8 cellular contexts compared by ENCODE assay signal in genomic region chr1:92994105-92994712, GRCh38. TPM values are rescaled to one million over a fixed set of nuclear protein-coding genes. Genes with fewer than 3 reads are reported as not detected.
DNase-seq lines count a peak whose midpoint lies in the region; ATAC-seq and TF ChIP-seq lines count a peak whose summit lies in the region.

No MANE protein-coding gene starts in this region.

- ATAC-seq in CD4-positive, CD25-positive, alpha-beta regulatory T cell (ENCODE audit: low read depth in 2 of 2) = peak; percentile 86 to 88
- ATAC-seq in GM19035 (IDR thresholded peaks at IDR 0.05; ENCODE audit: unreplicated experiment) (peak; percentile 78), HG03571 (IDR thresholded peaks at IDR 0.05; ENCODE audit: unreplicated experiment) (peak; percentile 70)
- peak; percentile 91 for ATAC-seq in stimulated activated memory B cell treated with anti-CD40 and anti-IgM and Interleukin-4, amounts not matched to agents 10 μg/mL and 1 μg/mL and 100 μg/mL, for 72 hours

- H3K4me1 Mint-ChIP-seq in CD4-positive, CD25-positive, alpha-beta regulatory T cell = peaks cover 25 to 42% (median 32%) of the 10 kb centered on the region in 4 donors
- peaks cover 10% of the 10 kb centered on the region for H3K4me1 Mint-ChIP-seq in endodermal cell
- peaks cover 43% of the 10 kb centered on the region for H3K4me1 Mint-ChIP-seq in stimulated activated memory B cell treated with anti-CD40 and anti-IgM and Interleukin-4, amounts not matched to agents 10 μg/mL and 1 μg/mL and 100 μg/mL, for 72 hours

- H3K36me3 ChIP-seq in CD4-positive, CD25-positive, alpha-beta regulatory T cell (ENCODE audit: control insufficient read depth, insufficient read depth, low read length) = no peaks in the 10 kb centered on the region
- H3K36me3 ChIP-seq in endodermal cell (ENCODE audit: control insufficient read depth, insufficient read depth, low read length) = no peaks in the 10 kb centered on the region

- no peaks in the 10 kb centered on the region for H3K9me3 ChIP-seq in CD4-positive, CD25-positive, alpha-beta regulatory T cell (ENCODE audit: control insufficient read depth in 2 of 2, low read length in 2 of 2)
- no peaks in the 10 kb centered on the region for H3K9me3 ChIP-seq in endodermal cell (ENCODE audit: control insufficient read depth, low read length)

- H3K9ac ChIP-seq in endodermal cell (ENCODE audit: extremely low read depth, low read length, poor library complexity, severe bottlenecking) = no peak overlapping the region

- DNase-seq in CD4-positive, CD25-positive, alpha-beta regulatory T cell = peak; percentile 71 to 92 (median 84)
- DNase-seq in NCI-H69 (lab: John Stamatoyannopoulos, UW) (peak; percentile 77), endodermal cell (peak; percentile 79), midbrain (lab: John Stamatoyannopoulos, UW) (peak; percentile 90)
- DNase-seq in activated CD4-positive, alpha-beta T cell treated with anti-CD3 and anti-CD28 coated beads, Interleukin-2, amount 50 U/mL, for 1 hour = peak; percentile 61

- peak overlapping the region in 1 of 4 donors; percentile 71 for H3K4me3 Mint-ChIP-seq in CD4-positive, CD25-positive, alpha-beta regulatory T cell
- no peak overlapping the region for H3K4me3 Mint-ChIP-seq in endodermal cell
- no peak overlapping the region for H3K4me3 Mint-ChIP-seq in stimulated activated memory B cell treated with anti-CD40 and anti-IgM and Interleukin-4, amounts not matched to agents 10 μg/mL and 1 μg/mL and 100 μg/mL, for 72 hours

- WGBS in endodermal cell (ENCODE audit: insufficient coverage in 1 of 2, insufficient read length in 1 of 2), 2 experiments = 59 to 100% methylated on average over 2 to 5 of the region's 5 CpGs

- H3K27ac ChIP-seq in CD4-positive, CD25-positive, alpha-beta regulatory T cell (ENCODE audit: insufficient read depth, low read length, poor library complexity, severe bottlenecking) = no peak overlapping the region
- H3K27ac ChIP-seq in endodermal cell (ENCODE audit: low read depth, low read length) = no peak overlapping the region

- no peak overlapping the region for H3K4me3 ChIP-seq in CD4-positive, CD25-positive, alpha-beta regulatory T cell (ENCODE audit: low read depth, low read length)
- no peak overlapping the region for H3K4me3 ChIP-seq in endodermal cell (ENCODE audit: low read length)

- H3K9me3 Mint-ChIP-seq in CD4-positive, CD25-positive, alpha-beta regulatory T cell = no peaks in the 10 kb centered on the region
- no peaks in the 10 kb centered on the region for H3K9me3 Mint-ChIP-seq in endodermal cell
- H3K9me3 Mint-ChIP-seq in stimulated activated memory B cell treated with anti-CD40 and anti-IgM and Interleukin-4, amounts not matched to agents 10 μg/mL and 1 μg/mL and 100 μg/mL, for 72 hours = no peaks in the 10 kb centered on the region

- no peaks in the 10 kb centered on the region for H3K36me3 Mint-ChIP-seq in CD4-positive, CD25-positive, alpha-beta regulatory T cell
- no peaks in the 10 kb centered on the region for H3K36me3 Mint-ChIP-seq in endodermal cell (ENCODE audit: low read depth)
- H3K36me3 Mint-ChIP-seq in stimulated activated memory B cell treated with anti-CD40 and anti-IgM and Interleukin-4, amounts not matched to agents 10 μg/mL and 1 μg/mL and 100 μg/mL, for 72 hours = no peaks in the 10 kb centered on the region

- H3K27me3 Mint-ChIP-seq in CD4-positive, CD25-positive, alpha-beta regulatory T cell = no peaks in the 10 kb centered on the region
- no peaks in the 10 kb centered on the region for H3K27me3 Mint-ChIP-seq in endodermal cell (ENCODE audit: insufficient read depth)
- no peaks in the 10 kb centered on the region for H3K27me3 Mint-ChIP-seq in stimulated activated memory B cell treated with anti-CD40 and anti-IgM and Interleukin-4, amounts not matched to agents 10 μg/mL and 1 μg/mL and 100 μg/mL, for 72 hours

- H3K27ac Mint-ChIP-seq in CD4-positive, CD25-positive, alpha-beta regulatory T cell = peak overlapping the region; percentile 48 to 82 (median 70)
- no peak overlapping the region for H3K27ac Mint-ChIP-seq in endodermal cell
- H3K27ac Mint-ChIP-seq in stimulated activated memory B cell treated with anti-CD40 and anti-IgM and Interleukin-4, amounts not matched to agents 10 μg/mL and 1 μg/mL and 100 μg/mL, for 72 hours = peak overlapping the region; percentile 61

- peak; percentile 92 for TF ChIP-seq CTCF in endodermal cell (conservative IDR thresholded peaks at IDR 0.05)

- peaks cover 22% of the 10 kb centered on the region for H3K4me1 ChIP-seq in CD4-positive, CD25-positive, alpha-beta regulatory T cell (ENCODE audit: control insufficient read depth, insufficient read depth, low read length, poor library complexity, severe bottlenecking)
- no peaks in the 10 kb centered on the region for H3K4me1 ChIP-seq in endodermal cell (ENCODE audit: control insufficient read depth, insufficient read depth, low read length)

- no peaks in the 10 kb centered on the region for H3K27me3 ChIP-seq in CD4-positive, CD25-positive, alpha-beta regulatory T cell (ENCODE audit: control insufficient read depth, insufficient read depth, low read length)
- H3K27me3 ChIP-seq in endodermal cell (ENCODE audit: control insufficient read depth, insufficient read depth, low read length, poor library complexity, severe bottlenecking) = no peaks in the 10 kb centered on the region

RNA-seq across cellular contexts. Expression of gene DIPK1A, which starts 32.9 kb away (rescaled TPM):
- total RNA-seq in CD4-positive, CD25-positive, alpha-beta regulatory T cell = 10.9 TPM
- 10 to 100 TPM; 13.0 to 19.6 (median 15.2) TPM for polyA plus RNA-seq in CD4-positive, CD25-positive, alpha-beta regulatory T cell
- total RNA-seq in endodermal cell = 1 to 10 TPM; 4.0 to 6.6 TPM
- 5.1 TPM for polyA plus RNA-seq in endodermal cell (2013, experiment 1 of 2)
- polyA plus RNA-seq in endodermal cell (2013, experiment 2 of 2) = 4.2 TPM
